In genomic region chr14:22555573-22556011, GRCh38 we compare ENCODE assay signal across 8 cellular contexts. TPM values are rescaled to one million over a fixed set of nuclear protein-coding genes. Genes with fewer than 3 reads are reported as not detected.
DNase-seq lines count a peak whose midpoint lies in the region; ATAC-seq and TF ChIP-seq lines count a peak whose summit lies in the region.

No MANE protein-coding gene starts in this region.

- H3K9ac ChIP-seq in SU-DHL-6 (ENCODE audit: low read length): peak overlapping the region; percentile 74

- H3K27ac ChIP-seq in CD8-positive, alpha-beta memory T cell (ENCODE audit: low read depth, low read length): peak overlapping the region; percentile 92
- H3K27ac ChIP-seq in SU-DHL-6 (ENCODE audit: low read depth, low read length) (peak overlapping the region; percentile 97), hepatocyte (no peak overlapping the region)

- H3K4me1 ChIP-seq in CD8-positive, alpha-beta memory T cell (ENCODE audit: insufficient read depth, low read length): peaks cover 92% of the 10 kb centered on the region
- peaks cover 19% of the 10 kb centered on the region for H3K4me1 ChIP-seq in hepatocyte (ENCODE audit: insufficient read depth)

- peaks cover 0 to 4% (median 2%) of the 10 kb centered on the region in 5 donors for H3K9me3 Mint-ChIP-seq in CD8-positive, alpha-beta memory T cell
- H3K9me3 Mint-ChIP-seq in stimulated activated naive CD8-positive, alpha-beta T cell treated with anti-CD3 and anti-CD28 coated beads, Interleukin-15, amount 100 ng/mL, for 72 hours: no peaks in the 10 kb centered on the region

- WGBS in hepatocyte (ENCODE audit: low lambda C conversion rate, missing lambda C conversion rate): 96% methylated on average over 2 of the region's 2 CpGs

- no peaks in the 10 kb centered on the region for H3K79me2 ChIP-seq in SU-DHL-6 (ENCODE audit: insufficient read depth, low read length)
- H3K79me2 ChIP-seq in hepatocyte: no peaks in the 10 kb centered on the region

- no peaks in the 10 kb centered on the region for H3K9me3 ChIP-seq in CD8-positive, alpha-beta memory T cell (ENCODE audit: low read length)
- H3K9me3 ChIP-seq in SU-DHL-6 (ENCODE audit: insufficient read depth, low read length) (no peaks in the 10 kb centered on the region), hepatocyte (ENCODE audit: low read depth) (no peaks in the 10 kb centered on the region)

- H3K36me3 ChIP-seq in CD8-positive, alpha-beta memory T cell (ENCODE audit: insufficient read depth, low read length): peaks cover 18% of the 10 kb centered on the region
- H3K36me3 ChIP-seq in SU-DHL-6 (ENCODE audit: low read length) (no peaks in the 10 kb centered on the region), hepatocyte (replicated peaks; ENCODE audit: insufficient read depth, low read depth) (no peaks in the 10 kb centered on the region)

- CTCF ChIA-PET in CD8-positive, alpha-beta memory T cell (lab: Charles Lee): interaction anchor here (0.7 to 13.0 kb wide), 37 partner anchors 9 to 1029 kb away, joined by 3 to 338 read pairs (median 6); partner anchors contain the start of genes DAD1, LRP10, OXA1L and PRMT5

- peaks cover 0 to 7% of the 10 kb centered on the region in 2 donors for H3K27me3 Mint-ChIP-seq in CD8-positive, alpha-beta memory T cell
- H3K27me3 Mint-ChIP-seq in stimulated activated naive CD8-positive, alpha-beta T cell treated with anti-CD3 and anti-CD28 coated beads, Interleukin-15, amount 100 ng/mL, for 72 hours: no peaks in the 10 kb centered on the region

- no peaks in the 10 kb centered on the region for H4K20me1 ChIP-seq in SU-DHL-6 (ENCODE audit: low read depth, low read length)
- no peaks in the 10 kb centered on the region for H4K20me1 ChIP-seq in hepatocyte (ENCODE audit: insufficient read depth, poor library complexity, severe bottlenecking)

- TF ChIP-seq CTCF in SU-DHL-6 (IDR thresholded peaks at IDR 0.05; ENCODE audit: insufficient read depth, low read length, poor library complexity, severe bottlenecking) (no peak), hepatocyte (IDR thresholded peaks at IDR 0.05; ENCODE audit: poor library complexity) (no peak)

- H3K9me2 ChIP-seq in SU-DHL-6 (replicated peaks; ENCODE audit: insufficient read depth, low read length): no peaks in the 10 kb centered on the region
- H3K9me2 ChIP-seq in hepatocyte (replicated peaks; ENCODE audit: insufficient read depth): no peaks in the 10 kb centered on the region

- H2AFZ ChIP-seq in SU-DHL-6 (ENCODE audit: low read depth, low read length, severe bottlenecking) (no peak overlapping the region), hepatocyte (no peak overlapping the region)

- DNase-seq in CD8-positive, alpha-beta memory T cell: peak; percentile 52 to 80 (median 60)
- DNase-seq in effector CD8-positive, alpha-beta T cell (lab: John Stamatoyannopoulos, UW): peak; percentile 35
- peak in 1 of 2 donors; percentile 80 for DNase-seq in stimulated activated naive CD8-positive, alpha-beta T cell treated with anti-CD3 and anti-CD28 coated beads, Interleukin-15, amount 100 ng/mL, for 72 hours
- DNase-seq in NCI-H1436 treated with DMSO at 0.1 percent for 48 hours (lab: John Stamatoyannopoulos, UW) (no peak), AG08396 (ENCODE audit: low spot score) (no peak), hepatocyte (ENCODE audit: low spot score) (no peak)

- H3K4me1 Mint-ChIP-seq in CD8-positive, alpha-beta memory T cell: peaks cover 88 to 97% (median 96%) of the 10 kb centered on the region in 3 donors
- peaks cover 98% of the 10 kb centered on the region for H3K4me1 Mint-ChIP-seq in stimulated activated naive CD8-positive, alpha-beta T cell treated with anti-CD3 and anti-CD28 coated beads, Interleukin-15, amount 100 ng/mL, for 72 hours

- H3K27ac Mint-ChIP-seq in CD8-positive, alpha-beta memory T cell: peak overlapping the region; percentile 98 to 100 (median 99)
- peak overlapping the region; percentile 92 to 100 for H3K27ac Mint-ChIP-seq in stimulated activated naive CD8-positive, alpha-beta T cell treated with anti-CD3 and anti-CD28 coated beads, Interleukin-15, amount 100 ng/mL, for 72 hours

- peaks cover 31% of the 10 kb centered on the region for H3F3A ChIP-seq in SU-DHL-6 (ENCODE audit: insufficient read depth)

- peak overlapping the region; percentile 46 for H3K4me3 ChIP-seq in CD8-positive, alpha-beta memory T cell (ENCODE audit: low read length)
- H3K4me3 ChIP-seq in SU-DHL-6 (ENCODE audit: insufficient read depth, low read length, poor library complexity, severe bottlenecking) (no peak overlapping the region), hepatocyte (no peak overlapping the region)

- peak overlapping the region; percentile 52 for H3K4me2 ChIP-seq in SU-DHL-6 (ENCODE audit: low read depth, low read length, poor library complexity, severe bottlenecking)
- H3K4me2 ChIP-seq in hepatocyte: no peak overlapping the region

- H3K36me3 Mint-ChIP-seq in CD8-positive, alpha-beta memory T cell: peaks cover 18 to 37% (median 19%) of the 10 kb centered on the region in 3 donors

- POLR2A ChIA-PET in CD8-positive, alpha-beta memory T cell (lab: Charles Lee): interaction anchor here (0.6 to 13.3 kb wide), 24 partner anchors 9 to 914 kb away, joined by 3 to 285 read pairs (median 6); partner anchors contain the start of genes DAD1 and OXA1L

- H3K4me3 Mint-ChIP-seq in CD8-positive, alpha-beta memory T cell: peak overlapping the region; percentile 84 to 94 (median 89)
- H3K4me3 Mint-ChIP-seq in stimulated activated naive CD8-positive, alpha-beta T cell treated with anti-CD3 and anti-CD28 coated beads, Interleukin-15, amount 100 ng/mL, for 72 hours: peak overlapping the region; percentile 92 to 94

- H3K27me3 ChIP-seq in CD8-positive, alpha-beta memory T cell (ENCODE audit: insufficient read depth, low read length, poor library complexity, severe bottlenecking): no peaks in the 10 kb centered on the region
- H3K27me3 ChIP-seq in SU-DHL-6 (ENCODE audit: low read length) (no peaks in the 10 kb centered on the region), hepatocyte (no peaks in the 10 kb centered on the region)

- ATAC-seq in HG02642 (IDR thresholded peaks at IDR 0.05; ENCODE audit: poor library complexity, unreplicated experiment): peak; percentile 9
- peak; percentile 44 for ATAC-seq in stimulated activated naive CD8-positive, alpha-beta T cell treated with anti-CD3 and anti-CD28 coated beads, Interleukin-15, amount 100 ng/mL, for 72 hours

RNA-seq across cellular contexts. Expression of gene DAD1, which starts 33.4 kb away (rescaled TPM):
- total RNA-seq in CD8-positive, alpha-beta memory T cell: 100 to 1,000 TPM; 329 to 353 TPM
- 622 TPM for polyA plus RNA-seq in CD8-positive, alpha-beta memory T cell
- 327 and 358 TPM in 2 replicates for total RNA-seq in hepatocyte
- 441 and 463 TPM in 2 replicates for polyA plus RNA-seq in hepatocyte

RNA-seq across cellular contexts. Expression of gene ABHD4, which starts 42.5 kb away (rescaled TPM):
- 10 to 100 TPM in 1 of 2 experiments, 1 to 10 TPM in 1; 8.4 to 11.4 TPM for total RNA-seq in CD8-positive, alpha-beta memory T cell
- polyA plus RNA-seq in CD8-positive, alpha-beta memory T cell: 13.7 TPM
- 30.7 and 33.9 TPM in 2 replicates for total RNA-seq in hepatocyte
- 43.3 and 49.8 TPM in 2 replicates for polyA plus RNA-seq in hepatocyte

Comparison
In these comparisons a context has a peak if more than half of its experiments do, and no peak if none do; other contexts are left out.
1. DNase-seq: peak in CD8-positive, alpha-beta memory T cell (5 of 5) and effector CD8-positive, alpha-beta T cell (single experiment); none in NCI-H1436 treated with DMSO at 0.1 percent for 48 hours (single experiment), AG08396 (single experiment) and hepatocyte (single experiment).